In genomic region chrX:94515009-94515408, GRCh38 we compare ENCODE assay signal across 15 cellular contexts.
DNase-seq lines count a peak whose midpoint lies in the region; ATAC-seq and TF ChIP-seq lines count a peak whose summit lies in the region.
"Had no signal": no experiment of that assay in that cellular context is flagged by ENCODE, and none has a peak within 500 bp of the region (broad histone marks: within the 10 kb centered on the region; RNA-seq: fewer than 3 reads in every experiment).

No MANE protein-coding gene starts in this region.

- H4K8ac ChIP-seq in mesendoderm (ENCODE audit: low read depth, low read length) = no peak overlapping the region

- no peak overlapping the region for H2BK15ac ChIP-seq in mesendoderm (replicated peaks; ENCODE audit: low read depth)

- H3K9me3 ChIP-seq in HUES64 (ENCODE audit: insufficient read depth, low read depth, low read length) (no peaks in the 10 kb centered on the region), hepatocyte (ENCODE audit: low read depth) (no peaks in the 10 kb centered on the region), Karpas-422 (ENCODE audit: low read length) (peaks cover 31% of the 10 kb centered on the region)
- H3K9me3 ChIP-seq: A549, BLaER1 had no signal

- H3K4me1 ChIP-seq in HUES64 (ENCODE audit: insufficient read depth, low read length) (peaks cover 9% of the 10 kb centered on the region; the same call in 1 of the 2 replicates), hepatocyte (ENCODE audit: insufficient read depth) (no peaks in the 10 kb centered on the region), mesendoderm (ENCODE audit: control insufficient read depth, low read depth, low read length) (no peaks in the 10 kb centered on the region), Karpas-422 (ENCODE audit: low read length) (no peaks in the 10 kb centered on the region)
- H3K4me1 ChIP-seq: A549, BLaER1 had no signal

- H3K56ac ChIP-seq in mesendoderm (ENCODE audit: low read length) = no peak overlapping the region

- no peak overlapping the region for H3K18ac ChIP-seq in mesendoderm (ENCODE audit: low read length)

- H3K23ac ChIP-seq in mesendoderm (ENCODE audit: low read length) = no peak overlapping the region

- H3K79me1 ChIP-seq in mesendoderm (ENCODE audit: low read length) = no peaks in the 10 kb centered on the region

- H3K79me2 ChIP-seq in hepatocyte = no peaks in the 10 kb centered on the region
- H3K79me2 ChIP-seq in mesendoderm (ENCODE audit: control insufficient read depth, insufficient read depth, low read length) = no peaks in the 10 kb centered on the region
- no peaks in the 10 kb centered on the region for H3K79me2 ChIP-seq in Karpas-422 (ENCODE audit: low read length)

- peak overlapping the region; percentile 35; the same call in 1 of the 2 replicates for H3K27ac ChIP-seq in HUES64 (ENCODE audit: low read depth, low read length)
- peak overlapping the region; percentile 58 for H3K27ac ChIP-seq in hepatocyte
- H3K27ac ChIP-seq in mesendoderm (ENCODE audit: low read depth, low read length) = no peak overlapping the region
- H3K27ac ChIP-seq in Karpas-422 (ENCODE audit: low read length) = no peak overlapping the region
- H3K27ac ChIP-seq: 22Rv1, A549, BLaER1 had no signal

- no peak overlapping the region for H3K4ac ChIP-seq in mesendoderm (ENCODE audit: low read depth, low read length)

- no peak overlapping the region for H2BK5ac ChIP-seq in mesendoderm (ENCODE audit: low read length)

- H4K20me1 ChIP-seq in hepatocyte (ENCODE audit: insufficient read depth, poor library complexity, severe bottlenecking) (no peaks in the 10 kb centered on the region), Karpas-422 (ENCODE audit: insufficient read depth, low read depth, low read length) (no peaks in the 10 kb centered on the region)
- H4K20me1 ChIP-seq: BLaER1 had no signal

- no peak overlapping the region for H2AK5ac ChIP-seq in mesendoderm (ENCODE audit: low read length)

- no peak for ATAC-seq in GM21360 (IDR thresholded peaks at IDR 0.05; ENCODE audit: unreplicated experiment)
- ATAC-seq: A549; CD8-positive, alpha-beta T cell had no signal

- no peak overlapping the region for H3K4me3 ChIP-seq in HUES64 (ENCODE audit: low read length)
- no peak overlapping the region for H3K4me3 ChIP-seq in hepatocyte
- no peak overlapping the region for H3K4me3 ChIP-seq in mesendoderm (ENCODE audit: low read length)
- no peak overlapping the region for H3K4me3 ChIP-seq in Karpas-422 (ENCODE audit: low read length)
- H3K4me3 ChIP-seq: A549, BLaER1 had no signal

- H2BK120ac ChIP-seq in mesendoderm (ENCODE audit: low read depth, low read length) = no peak overlapping the region

- H3K9ac ChIP-seq in HUES64 (ENCODE audit: low read depth, low read length) (no peak overlapping the region), mesendoderm (ENCODE audit: low read length) (no peak overlapping the region), Karpas-422 (ENCODE audit: low read length) (no peak overlapping the region)
- H3K9ac ChIP-seq: BLaER1 had no signal

- H3K27me3 ChIP-seq in HUES64 (ENCODE audit: insufficient read depth, low read length) (no peaks in the 10 kb centered on the region), hepatocyte (no peaks in the 10 kb centered on the region), mesendoderm (ENCODE audit: insufficient read depth, low read length, poor library complexity) (no peaks in the 10 kb centered on the region), Karpas-422 (ENCODE audit: low read length) (no peaks in the 10 kb centered on the region)

- H3K4me2 ChIP-seq in hepatocyte = no peak overlapping the region
- no peak overlapping the region for H3K4me2 ChIP-seq in mesendoderm (ENCODE audit: low read length)
- no peak overlapping the region for H3K4me2 ChIP-seq in Karpas-422 (ENCODE audit: low read depth, low read length, poor library complexity, severe bottlenecking)
- H3K4me2 ChIP-seq: A549, BLaER1 had no signal

- H4K5ac ChIP-seq in mesendoderm (ENCODE audit: low read length) = no peak overlapping the region

- DNase-seq in ELF-1 (ENCODE audit: low read depth, low spot score) (peak; percentile 39), hepatocyte (ENCODE audit: low spot score) (no peak), mesendoderm (peak; percentile 5), NCI-H345 treated with DMSO at 0.1 percent for 48 hours (lab: John Stamatoyannopoulos, UW; ENCODE audit: unreplicated experiment) (no peak), Karpas-422 (no peak)
- no peak for DNase-seq in NK-92 treated with Interleukin-12 subunit alpha and Interleukin-12 subunit beta, amount 100 ng/mL, for 24 hours (lab: John Stamatoyannopoulos, UW)
- DNase-seq: Calu3; CD8-positive, alpha-beta T cell; DMS79 treated with DMSO at 0.1 percent for 48 hours; HCEC 1CT had no signal

- H3K9me2 ChIP-seq in hepatocyte (replicated peaks; ENCODE audit: insufficient read depth) (no peaks in the 10 kb centered on the region), Karpas-422 (replicated peaks; ENCODE audit: insufficient read depth, low read length) (no peaks in the 10 kb centered on the region)

- no peaks in the 10 kb centered on the region for H3K36me3 ChIP-seq in HUES64 (ENCODE audit: insufficient read depth, low read length)
- H3K36me3 ChIP-seq in hepatocyte (replicated peaks; ENCODE audit: insufficient read depth, low read depth) = no peaks in the 10 kb centered on the region
- H3K36me3 ChIP-seq in mesendoderm (ENCODE audit: control insufficient read depth, insufficient read depth, low read length) = no peaks in the 10 kb centered on the region
- no peaks in the 10 kb centered on the region for H3K36me3 ChIP-seq in Karpas-422 (ENCODE audit: insufficient read depth, low read length)
- H3K36me3 ChIP-seq: BLaER1 had no signal

- WGBS in HUES64 = no CpG with 5 or more reads among the region's 1 CpG
- WGBS in hepatocyte (ENCODE audit: low lambda C conversion rate, missing lambda C conversion rate) = 75% methylated on average over 1 of the region's 1 CpG
- no CpG with 5 or more reads among the region's 1 CpG for WGBS in mesendoderm (ENCODE audit: extremely low coverage, insufficient coverage, low lambda C conversion rate)

- H2AFZ ChIP-seq in hepatocyte (no peak overlapping the region), Karpas-422 (ENCODE audit: low read length) (no peak overlapping the region)

- TF ChIP-seq CTCF in hepatocyte (IDR thresholded peaks at IDR 0.05; ENCODE audit: poor library complexity) = no peak

Comparison
In these comparisons a context has a peak if more than half of its experiments do, and no peak if none do; other contexts are left out.
1. DNase-seq: peak in ELF-1 (single experiment) and mesendoderm (single experiment); none in hepatocyte (single experiment), NK-92 treated with Interleukin-12 subunit alpha and Interleukin-12 subunit beta, amount 100 ng/mL, for 24 hours (single experiment), NCI-H345 treated with DMSO at 0.1 percent for 48 hours (single experiment) and Karpas-422 (single experiment).
2. H3K27ac ChIP-seq: peak in HUES64 (single experiment) and hepatocyte (single experiment); none in mesendoderm (single experiment) and Karpas-422 (single experiment).